Comparison of ENCODE assay signal across 8 cellular contexts in genomic region chr6:27478141-27478705, GRCh38. TPM values are rescaled to one million over a fixed set of nuclear protein-coding genes. Genes with fewer than 3 reads are reported as not detected.
A peak's percentile ranks its signal among the peaks of the same experiment; 100 is the strongest.
DNase-seq lines count a peak whose midpoint lies in the region; ATAC-seq, FAIRE-seq and TF ChIP-seq lines count a peak whose summit lies in the region.

No MANE protein-coding gene starts in this region.

- H3K9me3 ChIP-seq in OCI-LY1 (ENCODE audit: low read length): no peaks in the 10 kb centered on the region
- H3K9me3 ChIP-seq in pancreas: no peaks in the 10 kb centered on the region

- H3F3A ChIP-seq in OCI-LY1 (ENCODE audit: insufficient read depth, low read length): no peaks in the 10 kb centered on the region

- H2AFZ ChIP-seq in OCI-LY1 (ENCODE audit: low read length): peak overlapping the region; percentile 44

- peak overlapping the region; percentile 93 for H3K4me2 ChIP-seq in OCI-LY1 (ENCODE audit: low read length)

- H3K9me2 ChIP-seq in OCI-LY1 (ENCODE audit: low read depth, low read length): no peaks in the 10 kb centered on the region

- no peaks in the 10 kb centered on the region for H3K79me2 ChIP-seq in OCI-LY1 (ENCODE audit: insufficient read depth, low read length)

- H3K36me3 ChIP-seq in OCI-LY1 (ENCODE audit: insufficient read depth, low read length): no peaks in the 10 kb centered on the region
- no peaks in the 10 kb centered on the region for H3K36me3 ChIP-seq in pancreas

- H3K27ac ChIP-seq in OCI-LY1 (ENCODE audit: low read depth, low read length, poor library complexity, severe bottlenecking) (peak overlapping the region; percentile 58), pancreas (peak overlapping the region; percentile 46 to 94 (median 87))

- no peak for TF ChIP-seq CTCF in OCI-LY1 (IDR thresholded peaks at IDR 0.05; ENCODE audit: low read length)
- TF ChIP-seq CTCF in pancreas (IDR thresholded peaks at IDR 0.05): no peak

- H3K27me3 ChIP-seq in OCI-LY1 (ENCODE audit: insufficient read depth, low read length) (no peaks in the 10 kb centered on the region; the same call in 1 of the 2 replicates), pancreas (no peaks in the 10 kb centered on the region)

- peaks cover 13% of the 10 kb centered on the region for H3K4me1 ChIP-seq in OCI-LY1 (ENCODE audit: insufficient read depth, low read length, severe bottlenecking)
- peaks cover 0 to 7% (median 0%) of the 10 kb centered on the region in 3 donors for H3K4me1 ChIP-seq in pancreas

- DNase-seq in pancreas (no peak), ureter (ENCODE audit: low spot score) (no peak), NCI-H187 treated with DMSO at 0.1 percent for 48 hours (lab: John Stamatoyannopoulos, UW) (no peak)
- no peak for DNase-seq in stimulated activated CD4-positive, alpha-beta T cell treated with anti-CD3 and anti-CD28 coated beads, Interleukin-15, amount 100 ng/mL, for 24 hours

- H4K20me1 ChIP-seq in OCI-LY1 (ENCODE audit: insufficient read depth, low read length): no peaks in the 10 kb centered on the region

- H3K4me3 ChIP-seq in OCI-LY1 (ENCODE audit: low read depth, low read length, poor library complexity, severe bottlenecking) (peak overlapping the region; percentile 95), pancreas (peak overlapping the region; percentile 27 to 59 (median 39))

- peak overlapping the region; percentile 90 for H3K9ac ChIP-seq in OCI-LY1 (ENCODE audit: low read length)

- peak; percentile 28 for ATAC-seq in GM18502 (IDR thresholded peaks at IDR 0.05; ENCODE audit: poor library complexity, unreplicated experiment)
- ATAC-seq in HG02623 (IDR thresholded peaks at IDR 0.05; ENCODE audit: unreplicated experiment): peak; percentile 20
- ATAC-seq in esophagus mucosa: peak; percentile 17
- peak in 2 of 4 donors; percentile 5 to 14 for ATAC-seq in pancreas

- WGBS in pancreas, 2 donors: 33 to 37% methylated on average over 12 of the region's 12 CpGs

- no peak for FAIRE-seq in pancreas (lab: Jason Lieb, UNC)

- intact Hi-C loops in pancreas (cut with DNase I): no loop called here

RNA-seq across cellular contexts. Expression of gene ZNF184, which starts 5.3 kb away (rescaled TPM):
- 3.0 TPM for total RNA-seq in esophagus mucosa
- 1 to 10 TPM; 1.6 to 4.6 (median 2.6) TPM for total RNA-seq in pancreas
- polyA plus RNA-seq in pancreas: 1 to 10 TPM; 1.1 to 1.9 TPM
- 9.8 TPM for total RNA-seq in ureter
